In the genomic region with DNA sequence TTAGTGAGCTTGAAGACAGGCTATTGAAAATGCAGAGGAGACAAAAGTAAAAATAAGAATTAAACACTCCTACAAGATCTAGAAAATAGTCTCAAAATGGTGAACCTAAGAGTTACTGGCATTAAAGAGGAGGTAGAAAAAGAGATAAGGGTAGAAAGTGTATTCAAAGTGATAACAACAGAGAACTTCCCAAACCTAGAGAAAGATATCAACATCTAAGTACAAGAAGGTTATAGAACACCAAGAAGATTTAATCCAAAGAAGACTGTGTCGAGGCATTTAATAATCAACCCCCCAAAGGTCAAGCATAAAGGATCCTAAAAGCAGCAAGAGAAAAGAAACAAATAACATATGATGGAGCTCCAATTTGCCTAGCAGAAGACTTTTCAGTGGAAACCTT, we compare ENCODE assay signal across 1 cellular context.
TF ChIP-seq lines count a peak whose summit lies in the region.

No MANE protein-coding gene starts in this region.

TF ChIP-seq in GM12878, 131 proteins besides CTCF, POLR2A, EP300 and RAD21:
- TF ChIP-seq ZNF207 (IDR thresholded peaks at IDR 0.05; ENCODE audit: borderline replicate concordance) (no peak), STAT1 (conservative IDR thresholded peaks at IDR 0.05) (no peak), SPI1 (IDR thresholded peaks at IDR 0.05; ENCODE audit: borderline replicate concordance, insufficient read depth, low read depth, low read length) (no peak), POLR2AphosphoS2 (IDR thresholded peaks at IDR 0.05; ENCODE audit: low read depth, low read length) (no peak), RB1 (IDR thresholded peaks at IDR 0.05; ENCODE audit: borderline replicate concordance) (no peak), NR2C2 (IDR thresholded peaks at IDR 0.05; ENCODE audit: borderline replicate concordance, control insufficient read depth, insufficient read length, low read depth) (no peak), ZSCAN29 (IDR thresholded peaks at IDR 0.05) (no peak), CREM (IDR thresholded peaks at IDR 0.05; ENCODE audit: low read depth) (no peak), GATAD2B (conservative IDR thresholded peaks at IDR 0.05; ENCODE audit: low read depth) (no peak), JUNB (IDR thresholded peaks at IDR 0.05) (no peak), RUNX3 (IDR thresholded peaks at IDR 0.05; ENCODE audit: low read length) (no peak)
- TF ChIP-seq, protein P1, sequence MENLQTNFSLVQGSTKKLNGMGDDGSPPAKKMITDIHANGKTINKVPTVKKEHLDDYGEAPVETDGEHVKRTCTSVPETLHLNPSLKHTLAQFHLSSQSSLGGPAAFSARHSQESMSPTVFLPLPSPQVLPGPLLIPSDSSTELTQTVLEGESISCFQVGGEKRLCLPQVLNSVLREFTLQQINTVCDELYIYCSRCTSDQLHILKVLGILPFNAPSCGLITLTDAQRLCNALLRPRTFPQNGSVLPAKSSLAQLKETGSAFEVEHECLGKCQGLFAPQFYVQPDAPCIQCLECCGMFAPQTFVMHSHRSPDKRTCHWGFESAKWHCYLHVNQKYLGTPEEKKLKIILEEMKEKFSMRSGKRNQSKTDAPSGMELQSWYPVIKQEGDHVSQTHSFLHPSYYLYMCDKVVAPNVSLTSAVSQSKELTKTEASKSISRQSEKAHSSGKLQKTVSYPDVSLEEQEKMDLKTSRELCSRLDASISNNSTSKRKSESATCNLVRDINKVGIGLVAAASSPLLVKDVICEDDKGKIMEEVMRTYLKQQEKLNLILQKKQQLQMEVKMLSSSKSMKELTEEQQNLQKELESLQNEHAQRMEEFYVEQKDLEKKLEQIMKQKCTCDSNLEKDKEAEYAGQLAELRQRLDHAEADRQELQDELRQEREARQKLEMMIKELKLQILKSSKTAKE (IDR thresholded peaks at IDR 0.05; ENCODE audit: low read depth, poor library complexity, severe bottlenecking): no peak
- TF ChIP-seq, protein P2, sequence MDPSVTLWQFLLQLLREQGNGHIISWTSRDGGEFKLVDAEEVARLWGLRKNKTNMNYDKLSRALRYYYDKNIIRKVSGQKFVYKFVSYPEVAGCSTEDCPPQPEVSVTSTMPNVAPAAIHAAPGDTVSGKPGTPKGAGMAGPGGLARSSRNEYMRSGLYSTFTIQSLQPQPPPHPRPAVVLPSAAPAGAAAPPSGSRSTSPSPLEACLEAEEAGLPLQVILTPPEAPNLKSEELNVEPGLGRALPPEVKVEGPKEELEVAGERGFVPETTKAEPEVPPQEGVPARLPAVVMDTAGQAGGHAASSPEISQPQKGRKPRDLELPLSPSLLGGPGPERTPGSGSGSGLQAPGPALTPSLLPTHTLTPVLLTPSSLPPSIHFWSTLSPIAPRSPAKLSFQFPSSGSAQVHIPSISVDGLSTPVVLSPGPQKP (IDR thresholded peaks at IDR 0.05; ENCODE audit: low read depth, low read length): no peak
- TF ChIP-seq, protein P3, sequence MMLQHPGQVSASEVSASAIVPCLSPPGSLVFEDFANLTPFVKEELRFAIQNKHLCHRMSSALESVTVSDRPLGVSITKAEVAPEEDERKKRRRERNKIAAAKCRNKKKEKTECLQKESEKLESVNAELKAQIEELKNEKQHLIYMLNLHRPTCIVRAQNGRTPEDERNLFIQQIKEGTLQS (IDR thresholded peaks at IDR 0.05; ENCODE audit: borderline replicate concordance, extremely low read depth, low read depth, low read length): no peak
- TF ChIP-seq, protein P4, sequence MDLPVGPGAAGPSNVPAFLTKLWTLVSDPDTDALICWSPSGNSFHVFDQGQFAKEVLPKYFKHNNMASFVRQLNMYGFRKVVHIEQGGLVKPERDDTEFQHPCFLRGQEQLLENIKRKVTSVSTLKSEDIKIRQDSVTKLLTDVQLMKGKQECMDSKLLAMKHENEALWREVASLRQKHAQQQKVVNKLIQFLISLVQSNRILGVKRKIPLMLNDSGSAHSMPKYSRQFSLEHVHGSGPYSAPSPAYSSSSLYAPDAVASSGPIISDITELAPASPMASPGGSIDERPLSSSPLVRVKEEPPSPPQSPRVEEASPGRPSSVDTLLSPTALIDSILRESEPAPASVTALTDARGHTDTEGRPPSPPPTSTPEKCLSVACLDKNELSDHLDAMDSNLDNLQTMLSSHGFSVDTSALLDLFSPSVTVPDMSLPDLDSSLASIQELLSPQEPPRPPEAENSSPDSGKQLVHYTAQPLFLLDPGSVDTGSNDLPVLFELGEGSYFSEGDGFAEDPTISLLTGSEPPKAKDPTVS (IDR thresholded peaks at IDR 0.05; ENCODE audit: low read depth, low read length): no peak
- TF ChIP-seq, protein P5, sequence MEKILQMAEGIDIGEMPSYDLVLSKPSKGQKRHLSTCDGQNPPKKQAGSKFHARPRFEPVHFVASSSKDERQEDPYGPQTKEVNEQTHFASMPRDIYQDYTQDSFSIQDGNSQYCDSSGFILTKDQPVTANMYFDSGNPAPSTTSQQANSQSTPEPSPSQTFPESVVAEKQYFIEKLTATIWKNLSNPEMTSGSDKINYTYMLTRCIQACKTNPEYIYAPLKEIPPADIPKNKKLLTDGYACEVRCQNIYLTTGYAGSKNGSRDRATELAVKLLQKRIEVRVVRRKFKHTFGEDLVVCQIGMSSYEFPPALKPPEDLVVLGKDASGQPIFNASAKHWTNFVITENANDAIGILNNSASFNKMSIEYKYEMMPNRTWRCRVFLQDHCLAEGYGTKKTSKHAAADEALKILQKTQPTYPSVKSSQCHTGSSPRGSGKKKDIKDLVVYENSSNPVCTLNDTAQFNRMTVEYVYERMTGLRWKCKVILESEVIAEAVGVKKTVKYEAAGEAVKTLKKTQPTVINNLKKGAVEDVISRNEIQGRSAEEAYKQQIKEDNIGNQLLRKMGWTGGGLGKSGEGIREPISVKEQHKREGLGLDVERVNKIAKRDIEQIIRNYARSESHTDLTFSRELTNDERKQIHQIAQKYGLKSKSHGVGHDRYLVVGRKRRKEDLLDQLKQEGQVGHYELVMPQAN (conservative IDR thresholded peaks at IDR 0.05): no peak
- TF ChIP-seq, protein P6, sequence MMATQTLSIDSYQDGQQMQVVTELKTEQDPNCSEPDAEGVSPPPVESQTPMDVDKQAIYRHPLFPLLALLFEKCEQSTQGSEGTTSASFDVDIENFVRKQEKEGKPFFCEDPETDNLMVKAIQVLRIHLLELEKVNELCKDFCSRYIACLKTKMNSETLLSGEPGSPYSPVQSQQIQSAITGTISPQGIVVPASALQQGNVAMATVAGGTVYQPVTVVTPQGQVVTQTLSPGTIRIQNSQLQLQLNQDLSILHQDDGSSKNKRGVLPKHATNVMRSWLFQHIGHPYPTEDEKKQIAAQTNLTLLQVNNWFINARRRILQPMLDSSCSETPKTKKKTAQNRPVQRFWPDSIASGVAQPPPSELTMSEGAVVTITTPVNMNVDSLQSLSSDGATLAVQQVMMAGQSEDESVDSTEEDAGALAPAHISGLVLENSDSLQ (IDR thresholded peaks at IDR 0.05): no peak
- TF ChIP-seq, protein P7, sequence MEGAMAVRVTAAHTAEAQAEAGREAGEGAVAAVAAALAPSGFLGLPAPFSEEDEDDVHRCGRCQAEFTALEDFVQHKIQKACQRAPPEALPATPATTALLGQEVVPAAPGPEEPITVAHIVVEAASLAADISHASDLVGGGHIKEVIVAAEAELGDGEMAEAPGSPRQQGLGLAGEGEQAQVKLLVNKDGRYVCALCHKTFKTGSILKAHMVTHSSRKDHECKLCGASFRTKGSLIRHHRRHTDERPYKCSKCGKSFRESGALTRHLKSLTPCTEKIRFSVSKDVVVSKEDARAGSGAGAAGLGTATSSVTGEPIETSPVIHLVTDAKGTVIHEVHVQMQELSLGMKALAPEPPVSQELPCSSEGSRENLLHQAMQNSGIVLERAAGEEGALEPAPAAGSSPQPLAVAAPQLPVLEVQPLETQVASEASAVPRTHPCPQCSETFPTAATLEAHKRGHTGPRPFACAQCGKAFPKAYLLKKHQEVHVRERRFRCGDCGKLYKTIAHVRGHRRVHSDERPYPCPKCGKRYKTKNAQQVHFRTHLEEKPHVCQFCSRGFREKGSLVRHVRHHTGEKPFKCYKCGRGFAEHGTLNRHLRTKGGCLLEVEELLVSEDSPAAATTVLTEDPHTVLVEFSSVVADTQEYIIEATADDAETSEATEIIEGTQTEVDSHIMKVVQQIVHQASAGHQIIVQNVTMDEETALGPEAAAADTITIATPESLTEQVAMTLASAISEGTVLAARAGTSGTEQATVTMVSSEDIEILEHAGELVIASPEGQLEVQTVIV (IDR thresholded peaks at IDR 0.05; ENCODE audit: borderline replicate concordance, partially characterized antibody): no peak
TF ChIP-seq in GM12878: peak in this region for 0.
